ENCODE assay signal across 19 cellular contexts in genomic region chr2:241640165-241640795, GRCh38. TPM values are rescaled to one million over a fixed set of nuclear protein-coding genes. Genes with fewer than 3 reads are reported as not detected.
A peak's percentile ranks its signal among the peaks of the same experiment; 100 is the strongest.
DNase-seq lines count a peak whose midpoint lies in the region; ATAC-seq, FAIRE-seq and TF ChIP-seq lines count a peak whose summit lies in the region.
"Had no signal": no experiment of that assay in that cellular context is flagged by ENCODE, and none has a peak within 500 bp of the region (broad histone marks: within the 10 kb centered on the region; RNA-seq: fewer than 3 reads in every experiment).

No MANE protein-coding gene starts in this region.

- no peak for FAIRE-seq in kidney (lab: Jason Lieb, UNC)
- FAIRE-seq: TTC549 had no signal

- peaks cover 45% of the 10 kb centered on the region for H3K4me1 Mint-ChIP-seq in activated naive CD4-positive, alpha-beta T cell treated with anti-CD3 and anti-CD28 coated beads, Interleukin-2, amount 10 ng/mL, durations not matched to agents 7 days and 5 days
- peaks cover 49% of the 10 kb centered on the region for H3K4me1 Mint-ChIP-seq in activated T-helper 1 cell treated with anti-CD3 and anti-CD28 coated beads, Interleukin-12 subunit alpha, Interleukin-12 subunit beta, Interleukin-2, Interleukin-4 antibody, amounts not matched to agents 30 ng/mL and 10 ng/mL and 1 ng/mL, durations not matched to agents 14 hours and 24 hours and 36 hours (ENCODE audit: low read depth)
- peaks cover 64% of the 10 kb centered on the region for H3K4me1 Mint-ChIP-seq in stimulated activated naive CD8-positive, alpha-beta T cell treated with anti-CD3 and anti-CD28 coated beads, Interleukin-15, amount 100 ng/mL, for 72 hours

- peaks cover 5 to 14% of the 10 kb centered on the region in 2 donors for H3K4me1 ChIP-seq in kidney (ENCODE audit: control insufficient read depth in 1 of 2, insufficient read depth in 1 of 2, low read depth in 1 of 2, low read length in 2 of 2)

- no peak overlapping the region for H3K9ac ChIP-seq in kidney (ENCODE audit: low read length in 2 of 2)

- peaks cover 0 to 7% of the 10 kb centered on the region in 2 donors for H3K9me3 ChIP-seq in kidney (ENCODE audit: control insufficient read depth in 1 of 2, low read length in 2 of 2)
- H3K9me3 ChIP-seq: neutrophil, Peyer's patch, vagina had no signal

- H3K9me3 Mint-ChIP-seq in activated naive CD4-positive, alpha-beta T cell treated with anti-CD3 and anti-CD28 coated beads, Interleukin-2, amount 10 ng/mL, durations not matched to agents 7 days and 5 days: no peaks in the 10 kb centered on the region
- H3K9me3 Mint-ChIP-seq in activated T-helper 1 cell treated with anti-CD3 and anti-CD28 coated beads, Interleukin-12 subunit alpha, Interleukin-12 subunit beta, Interleukin-2, Interleukin-4 antibody, amounts not matched to agents 30 ng/mL and 10 ng/mL and 1 ng/mL, durations not matched to agents 14 hours and 24 hours and 36 hours: peaks cover 2% of the 10 kb centered on the region
- peaks cover 0 to 12% of the 10 kb centered on the region in 2 donors for H3K9me3 Mint-ChIP-seq in stimulated activated naive CD8-positive, alpha-beta T cell treated with anti-CD3 and anti-CD28 coated beads, Interleukin-15, amount 100 ng/mL, for 72 hours

- no peak for ATAC-seq in stimulated activated naive CD8-positive, alpha-beta T cell treated with anti-CD3 and anti-CD28 coated beads, Interleukin-15, amount 100 ng/mL, for 72 hours
- ATAC-seq: esophagus mucosa, HCT116, right cardiac atrium had no signal

- no peak overlapping the region for H3K4me3 ChIP-seq in kidney (ENCODE audit: low read length in 2 of 2)
- H3K4me3 ChIP-seq: Peyer's patch, vagina had no signal

- intact Hi-C loops in activated T-helper 1 cell treated with anti-CD3 and anti-CD28 coated beads, Interleukin-12 subunit alpha, Interleukin-12 subunit beta, Interleukin-2, Interleukin-4 antibody, amounts not matched to agents 30 ng/mL and 10 ng/mL and 1 ng/mL, durations not matched to agents 14 hours and 24 hours and 36 hours (cut with micrococcal nuclease): no loop called here
- intact Hi-C loops in kidney (cut with DNase I): no loop called here

- no peak overlapping the region for H3K27ac ChIP-seq in kidney (ENCODE audit: low read depth in 2 of 2, low read length in 2 of 2)
- H3K27ac ChIP-seq: neutrophil, Peyer's patch, vagina had no signal

- TF ChIP-seq CTCF in kidney (IDR thresholded peaks at IDR 0.05; ENCODE audit: borderline replicate concordance, extremely low read depth, insufficient read depth): no peak

- H3K4me3 Mint-ChIP-seq in activated naive CD4-positive, alpha-beta T cell treated with anti-CD3 and anti-CD28 coated beads, Interleukin-2, amount 10 ng/mL, durations not matched to agents 7 days and 5 days: no peak overlapping the region
- H3K4me3 Mint-ChIP-seq in activated T-helper 1 cell treated with anti-CD3 and anti-CD28 coated beads, Interleukin-12 subunit alpha, Interleukin-12 subunit beta, Interleukin-2, Interleukin-4 antibody, amounts not matched to agents 30 ng/mL and 10 ng/mL and 1 ng/mL, durations not matched to agents 14 hours and 24 hours and 36 hours: peak overlapping the region; percentile 20
- peak overlapping the region in 1 of 2 donors; percentile 2 for H3K4me3 Mint-ChIP-seq in stimulated activated naive CD8-positive, alpha-beta T cell treated with anti-CD3 and anti-CD28 coated beads, Interleukin-15, amount 100 ng/mL, for 72 hours

- peaks cover 25% of the 10 kb centered on the region for H3K36me3 Mint-ChIP-seq in activated naive CD4-positive, alpha-beta T cell treated with anti-CD3 and anti-CD28 coated beads, Interleukin-2, amount 10 ng/mL, durations not matched to agents 7 days and 5 days
- peaks cover 26% of the 10 kb centered on the region for H3K36me3 Mint-ChIP-seq in activated T-helper 1 cell treated with anti-CD3 and anti-CD28 coated beads, Interleukin-12 subunit alpha, Interleukin-12 subunit beta, Interleukin-2, Interleukin-4 antibody, amounts not matched to agents 30 ng/mL and 10 ng/mL and 1 ng/mL, durations not matched to agents 14 hours and 24 hours and 36 hours (ENCODE audit: low read depth)

- DNase-seq in activated naive CD4-positive, alpha-beta T cell treated with anti-CD3 and anti-CD28 coated beads, Interleukin-2, amount 10 ng/mL, durations not matched to agents 7 days and 5 days: no peak
- DNase-seq in activated naive CD4-positive, alpha-beta T cell treated with Interleukin-2 at 50 U/mL for 16 hours: no peak
- no peak for DNase-seq in activated T-helper 1 cell treated with anti-CD3 and anti-CD28 coated beads, Interleukin-12 subunit alpha, Interleukin-12 subunit beta, Interleukin-2, Interleukin-4 antibody, amounts not matched to agents 30 ng/mL and 10 ng/mL and 1 ng/mL, durations not matched to agents 14 hours and 24 hours and 36 hours (ENCODE audit: low spot score)
- DNase-seq in kidney (peak; percentile 12), pons (ENCODE audit: low spot score) (no peak), activated gamma-delta T cell treated with Interleukin-2 at 50 U/mL for 16 hours (no peak), mucosa of gallbladder (ENCODE audit: low spot score) (no peak)
- no peak for DNase-seq in stimulated activated naive CD8-positive, alpha-beta T cell treated with anti-CD3 and anti-CD28 coated beads, Interleukin-15, amount 100 ng/mL, for 72 hours
- DNase-seq: activated CD4-positive, alpha-beta T cell treated with anti-CD3 and anti-CD28 coated beads, Interleukin-2, amount 50 U/mL, for 48 hours; activated gamma-delta T cell; glutamatergic neuron; NCI-H1436 treated with DMSO at 0.1 percent for 48 hours; Peyer's patch had no signal

- peaks cover 0 to 7% of the 10 kb centered on the region in 2 donors for H3K36me3 ChIP-seq in kidney (ENCODE audit: control insufficient read depth in 1 of 2, insufficient read depth in 2 of 2, low read length in 2 of 2)
- H3K36me3 ChIP-seq: vagina had no signal

- H3K27ac Mint-ChIP-seq in activated naive CD4-positive, alpha-beta T cell treated with anti-CD3 and anti-CD28 coated beads, Interleukin-2, amount 10 ng/mL, durations not matched to agents 7 days and 5 days: peak overlapping the region; percentile 12
- peak overlapping the region; percentile 45 for H3K27ac Mint-ChIP-seq in activated T-helper 1 cell treated with anti-CD3 and anti-CD28 coated beads, Interleukin-12 subunit alpha, Interleukin-12 subunit beta, Interleukin-2, Interleukin-4 antibody, amounts not matched to agents 30 ng/mL and 10 ng/mL and 1 ng/mL, durations not matched to agents 14 hours and 24 hours and 36 hours
- H3K27ac Mint-ChIP-seq in stimulated activated naive CD8-positive, alpha-beta T cell treated with anti-CD3 and anti-CD28 coated beads, Interleukin-15, amount 100 ng/mL, for 72 hours: peak overlapping the region; percentile 10

- H3K27me3 Mint-ChIP-seq in activated naive CD4-positive, alpha-beta T cell treated with anti-CD3 and anti-CD28 coated beads, Interleukin-2, amount 10 ng/mL, durations not matched to agents 7 days and 5 days: no peaks in the 10 kb centered on the region
- H3K27me3 Mint-ChIP-seq in activated T-helper 1 cell treated with anti-CD3 and anti-CD28 coated beads, Interleukin-12 subunit alpha, Interleukin-12 subunit beta, Interleukin-2, Interleukin-4 antibody, amounts not matched to agents 30 ng/mL and 10 ng/mL and 1 ng/mL, durations not matched to agents 14 hours and 24 hours and 36 hours (ENCODE audit: insufficient read depth): no peaks in the 10 kb centered on the region
- no peaks in the 10 kb centered on the region for H3K27me3 Mint-ChIP-seq in stimulated activated naive CD8-positive, alpha-beta T cell treated with anti-CD3 and anti-CD28 coated beads, Interleukin-15, amount 100 ng/mL, for 72 hours

- CTCF ChIA-PET in activated naive CD4-positive, alpha-beta T cell treated with anti-CD3 and anti-CD28 coated beads, Interleukin-2, amount 10 ng/mL, durations not matched to agents 7 days and 5 days (lab: Charles Lee): interaction anchor here (1.2 kb wide), 1 partner anchor 28 kb away, joined by 3 read pairs; no protein-coding TSS in a partner anchor

RNA-seq across cellular contexts. Expression of gene ATG4B, which starts 2.8 kb away (rescaled TPM):
- total RNA-seq in activated T-helper 1 cell treated with anti-CD3 and anti-CD28 coated beads, Interleukin-12 subunit alpha, Interleukin-12 subunit beta, Interleukin-2, Interleukin-4 antibody, amounts not matched to agents 30 ng/mL and 10 ng/mL and 1 ng/mL, durations not matched to agents 14 hours and 24 hours and 36 hours: 116 and 126 TPM in 2 replicates
- total RNA-seq in kidney (81.0 TPM), mucosa of gallbladder (130 TPM)
- polyA plus RNA-seq in kidney (ENCODE audit: insufficient read depth, low read depth, low replicate concordance): 56.6 TPM

RNA-seq across cellular contexts. Expression of gene THAP4, which starts 3.3 kb away (rescaled TPM):
- 53.1 and 58.5 TPM in 2 replicates for total RNA-seq in activated T-helper 1 cell treated with anti-CD3 and anti-CD28 coated beads, Interleukin-12 subunit alpha, Interleukin-12 subunit beta, Interleukin-2, Interleukin-4 antibody, amounts not matched to agents 30 ng/mL and 10 ng/mL and 1 ng/mL, durations not matched to agents 14 hours and 24 hours and 36 hours
- total RNA-seq in kidney (68.0 TPM), mucosa of gallbladder (53.8 TPM)
- 184 TPM for polyA plus RNA-seq in kidney (ENCODE audit: insufficient read depth, low read depth, low replicate concordance)

RNA-seq across cellular contexts. Expression of gene DTYMK, which starts 46.3 kb away (rescaled TPM):
- total RNA-seq in activated T-helper 1 cell treated with anti-CD3 and anti-CD28 coated beads, Interleukin-12 subunit alpha, Interleukin-12 subunit beta, Interleukin-2, Interleukin-4 antibody, amounts not matched to agents 30 ng/mL and 10 ng/mL and 1 ng/mL, durations not matched to agents 14 hours and 24 hours and 36 hours: 102 and 106 TPM in 2 replicates
- total RNA-seq in kidney (19.0 TPM), mucosa of gallbladder (26.2 TPM)
- polyA plus RNA-seq in kidney (ENCODE audit: insufficient read depth, low read depth, low replicate concordance): 27.1 TPM
